In the genomic region with DNA sequence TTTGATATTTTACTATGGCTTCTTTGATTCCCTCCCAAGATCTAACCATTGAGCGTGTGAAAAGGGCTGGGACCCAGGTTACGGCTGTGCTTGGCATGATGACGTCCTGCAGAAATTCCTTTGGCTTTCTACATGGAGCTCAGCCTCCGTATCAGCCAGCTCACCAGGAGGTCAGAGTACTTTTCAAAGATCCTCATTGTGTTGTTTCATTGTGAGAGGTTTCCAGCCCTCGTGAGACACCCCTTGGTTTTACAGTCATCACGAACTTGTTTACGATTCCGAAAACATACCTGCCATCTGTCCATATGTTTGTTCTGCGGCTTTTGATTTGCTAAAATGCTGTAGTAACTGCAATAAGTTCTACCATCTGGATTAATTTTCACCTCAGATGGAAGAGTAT, we compare ENCODE assay signal across 21 cellular contexts.
DNase-seq lines count a peak whose midpoint lies in the region; ATAC-seq and TF ChIP-seq lines count a peak whose summit lies in the region.
"Had no signal": no experiment of that assay in that cellular context is flagged by ENCODE, and none has a peak within 500 bp of the region (broad histone marks: within the 10 kb centered on the region; RNA-seq: fewer than 3 reads in every experiment).

No MANE protein-coding gene starts in this region.

- H3K4me3 Mint-ChIP-seq in HFFc6, result no peak overlapping the region; the same call in 1 of the 2 replicates
- H3K4me3 Mint-ChIP-seq: CD14-positive monocyte, H9, T-cell had no signal

- H3K4me3 ChIP-seq in osteoblast (ENCODE audit: insufficient read depth, low read length), result no peak overlapping the region

- H3K36me3 ChIP-seq in osteoblast (ENCODE audit: insufficient read depth, low read length), result no peaks in the 10 kb centered on the region

- H3K4me1 ChIP-seq in osteoblast (ENCODE audit: insufficient read depth, low read length), result peaks cover 19% of the 10 kb centered on the region

- no peaks in the 10 kb centered on the region; the same call in 1 of the 2 replicates for H3K27me3 Mint-ChIP-seq in HFFc6 (ENCODE audit: insufficient read depth)

- H3K27me3 ChIP-seq in osteoblast (ENCODE audit: insufficient read depth, low read length), result no peaks in the 10 kb centered on the region

- no peak for ATAC-seq in HG03135 (IDR thresholded peaks at IDR 0.05; ENCODE audit: unreplicated experiment)
- ATAC-seq in GM18861 (IDR thresholded peaks at IDR 0.05; ENCODE audit: unreplicated experiment), result no peak
- ATAC-seq: T-cell had no signal

- no peak for TF ChIP-seq CTCF in HFFc6 (IDR thresholded peaks at IDR 0.05)
- TF ChIP-seq CTCF in osteoblast (IDR thresholded peaks at IDR 0.05; ENCODE audit: extremely low read depth, low read depth, low read length), result no peak

- no peaks in the 10 kb centered on the region for H3K79me2 ChIP-seq in osteoblast (ENCODE audit: insufficient read depth, low read length)

- peak overlapping the region; percentile 87; the same call in 1 of the 2 replicates for H3K27ac Mint-ChIP-seq in HFFc6
- H3K27ac Mint-ChIP-seq: CD14-positive monocyte, H9 had no signal

- H4K20me1 ChIP-seq in osteoblast (ENCODE audit: insufficient read depth, low read length), result no peaks in the 10 kb centered on the region

- no peaks in the 10 kb centered on the region for H3K9me3 ChIP-seq in osteoblast (ENCODE audit: low read depth, low read length)

- H3K36me3 Mint-ChIP-seq in HFFc6 (ENCODE audit: low read depth), result 0 out of 2 replicates have a peak, but pooled peaks cover 8% of the 10 kb centered on the region
- H3K36me3 Mint-ChIP-seq: CD14-positive monocyte, T-cell had no signal

- peak overlapping the region; percentile 72 for H3K27ac ChIP-seq in osteoblast (ENCODE audit: low read depth, low read length)
- H3K27ac ChIP-seq: 22Rv1, HL-60, KMS-11, RWPE1 had no signal

- H2AFZ ChIP-seq in osteoblast (ENCODE audit: low read length), result no peak overlapping the region

- peaks cover 50% of the 10 kb centered on the region for H3K4me1 Mint-ChIP-seq in HFFc6 (ENCODE audit: low read depth)
- H3K4me1 Mint-ChIP-seq: H9 had no signal

- H3K9me3 Mint-ChIP-seq in HFFc6, result peaks cover 13% of the 10 kb centered on the region; the same call in 1 of the 2 replicates
- H3K9me3 Mint-ChIP-seq: T-cell had no signal

- no peak overlapping the region for H3K4me2 ChIP-seq in osteoblast (ENCODE audit: insufficient read depth, low read length)
- H3K4me2 ChIP-seq: KMS-11 had no signal

- peak; percentile 15 for DNase-seq in DMS153 (lab: John Stamatoyannopoulos, UW)
- no peak for DNase-seq in DMS153 treated with DMSO at 0.1 percent for 48 hours (lab: John Stamatoyannopoulos, UW; ENCODE audit: unreplicated experiment)
- DNase-seq in HFFc6, result no peak
- peak; percentile 9 to 67 for DNase-seq in NCI-H446 (lab: John Stamatoyannopoulos, UW)
- no peak for DNase-seq in osteoblast (ENCODE audit: insufficient read length, low spot score, missing footprints)
- DNase-seq in NCI-H748 treated with DMSO at 0.1 percent for 48 hours (lab: John Stamatoyannopoulos, UW), result no peak
- DNase-seq: AML-193, GF-D8, H9, NCI-H146, NCI-H2081 treated with DMSO at 0.1 percent for 48 hours, NCI-H226, SIG-M5, T-cell had no signal

Comparison
In these comparisons a context has a peak if more than half of its experiments do, and no peak if none do; other contexts are left out.
1. DNase-seq: peak in DMS153 (single experiment) and NCI-H446 (2 of 2); none in DMS153 treated with DMSO at 0.1 percent for 48 hours (single experiment), HFFc6 (single experiment), osteoblast (single experiment) and NCI-H748 treated with DMSO at 0.1 percent for 48 hours (single experiment).